ENCODE assay signal across 19 cellular contexts in genomic region chr15:60971719-60972118, GRCh38.
"Had no signal": no experiment of that assay in that cellular context is flagged by ENCODE, and none has a peak within 500 bp of the region (broad histone marks: within the 10 kb centered on the region; RNA-seq: fewer than 3 reads in every experiment).

No MANE protein-coding gene starts in this region.

- H3K9me3 ChIP-seq: esophagus squamous epithelium, heart left ventricle, psoas muscle, thoracic aorta had no signal

- FAIRE-seq: colon, endometrium had no signal

- ATAC-seq: heart left ventricle; psoas muscle; sciatic nerve; stimulated activated effector memory CD8-positive, alpha-beta T cell treated with anti-CD3 and anti-CD28 coated beads, Interleukin-12 subunit alpha, Interleukin-12 subunit beta, amount 100 ng/mL, for 72 hours; T-cell had no signal

- H3K27ac ChIP-seq: esophagus squamous epithelium, heart left ventricle, psoas muscle, thoracic aorta had no signal

- DNase-seq: activated CD4-positive, alpha-beta memory T cell treated with anti-CD3 and anti-CD28 coated beads for 36 hours; activated CD4-positive, alpha-beta T cell treated with anti-CD3 and anti-CD28 coated beads for 1 hour; activated naive CD4-positive, alpha-beta T cell treated with anti-CD3 and anti-CD28 coated beads, Interleukin-2, amount 50 U/mL, for 16 hours; activated T-cell treated with anti-CD3 and anti-CD28 coated beads, Interleukin-2, amount 50 U/mL, for 24 hours; esophagus squamous epithelium; foreskin melanocyte; heart left ventricle; immature natural killer cell; nucleus accumbens; psoas muscle; stimulated activated CD4-positive, alpha-beta T cell treated with anti-CD3 and anti-CD28 coated beads, Interleukin-12 subunit alpha, Interleukin-12 subunit beta, amount 100 ng/mL, for 4 hours; stimulated activated CD4-positive, alpha-beta T cell treated with anti-CD3 and anti-CD28 coated beads, Interleukin-2, amount 100 ng/mL, for 24 hours; T-cell; T-helper 9 cell had no signal

- H3K27me3 ChIP-seq: esophagus squamous epithelium, heart left ventricle had no signal

- H3K36me3 ChIP-seq: esophagus squamous epithelium, heart left ventricle, thoracic aorta had no signal

- H3K4me3 ChIP-seq: esophagus squamous epithelium, heart left ventricle, psoas muscle, thoracic aorta had no signal
